14 cellular contexts compared by ENCODE assay signal in the genomic region with DNA sequence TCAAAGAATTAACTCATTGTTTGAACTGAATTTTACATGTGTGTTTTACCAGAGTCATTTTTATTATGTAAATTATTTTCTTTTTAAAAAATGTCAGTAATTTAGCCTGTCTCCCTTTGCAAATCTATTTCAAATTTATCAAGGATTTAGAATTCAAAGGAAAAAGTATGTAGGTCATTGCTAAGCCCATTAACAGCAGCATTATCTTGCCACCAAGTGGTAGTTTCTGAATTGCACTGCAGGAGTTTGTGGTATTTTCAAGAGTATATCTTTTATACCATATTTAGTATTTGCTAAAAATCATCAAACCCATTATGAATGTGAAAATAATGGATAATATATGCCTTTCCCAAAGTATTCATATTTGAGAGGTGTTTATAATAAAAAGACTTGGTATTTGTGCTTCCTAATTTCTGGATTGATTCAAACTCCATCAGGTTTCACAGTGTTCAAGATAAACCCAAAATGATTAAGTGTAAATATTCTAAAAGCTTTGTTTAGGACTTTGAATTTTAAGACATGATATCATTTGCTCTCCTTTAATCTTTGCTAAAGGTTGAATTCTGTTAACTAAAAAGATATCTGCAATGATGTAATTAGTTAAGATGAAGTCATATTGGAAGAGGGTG.
DNase-seq lines count a peak whose midpoint lies in the region; TF ChIP-seq lines count a peak whose summit lies in the region.
"Had no signal": no experiment of that assay in that cellular context is flagged by ENCODE, and none has a peak within 500 bp of the region (broad histone marks: within the 10 kb centered on the region; RNA-seq: fewer than 3 reads in every experiment).

No MANE protein-coding gene starts in this region.

- H3K27me3 Mint-ChIP-seq in CD14-positive monocyte (ENCODE audit: low read depth in 3 of 3): no peaks in the 10 kb centered on the region
- H3K27me3 Mint-ChIP-seq: stimulated activated naive CD8-positive, alpha-beta T cell treated with anti-CD3 and anti-CD28 coated beads, Interleukin-15, amount 100 ng/mL, for 72 hours had no signal

- no peak overlapping the region for H2AFZ ChIP-seq in OCI-LY3 (ENCODE audit: low read depth, low read length)

- H3K4me3 Mint-ChIP-seq in CD14-positive monocyte: no peak overlapping the region
- H3K4me3 Mint-ChIP-seq: stimulated activated naive CD8-positive, alpha-beta T cell treated with anti-CD3 and anti-CD28 coated beads, Interleukin-15, amount 100 ng/mL, for 72 hours had no signal

- H3K27me3 ChIP-seq in OCI-LY3 (ENCODE audit: low read depth, low read length) (no peaks in the 10 kb centered on the region), brain microvascular endothelial cell (replicated peaks) (no peaks in the 10 kb centered on the region)

- DNase-seq in DMS 273 (lab: John Stamatoyannopoulos, UW; ENCODE audit: unreplicated experiment) (peak; percentile 27), DMS 273 treated with DMSO at 0.1 percent for 48 hours (lab: John Stamatoyannopoulos, UW) (no peak), fibroblast of peridontal ligament (ENCODE audit: extremely low read depth) (peak; percentile 39), retinal pigment epithelial cell (ENCODE audit: low read depth) (peak; percentile 13), UCSD-AML1 (lab: John Stamatoyannopoulos, UW; ENCODE audit: unreplicated experiment) (no peak), CD14-positive monocyte (ENCODE audit: low spot score) (no peak), brain microvascular endothelial cell (no peak)
- DNase-seq: 8988T; activated CD4-positive, CD25-positive, alpha-beta regulatory T cell treated with anti-CD3 and anti-CD28 coated beads, Interleukin-2, amount 50 U/mL, for 72 hours; aorta; NCI-H526; retina; stimulated activated naive CD8-positive, alpha-beta T cell treated with anti-CD3 and anti-CD28 coated beads, Interleukin-15, amount 100 ng/mL, for 72 hours had no signal

- H3K4me1 ChIP-seq in OCI-LY3 (ENCODE audit: low read length): no peaks in the 10 kb centered on the region

- H3K27ac Mint-ChIP-seq in CD14-positive monocyte: no peak overlapping the region
- H3K27ac Mint-ChIP-seq: stimulated activated naive CD8-positive, alpha-beta T cell treated with anti-CD3 and anti-CD28 coated beads, Interleukin-15, amount 100 ng/mL, for 72 hours had no signal

- no peaks in the 10 kb centered on the region for H3K9me3 ChIP-seq in OCI-LY3 (ENCODE audit: insufficient read depth, low read length)

- H3K9ac ChIP-seq in OCI-LY3 (ENCODE audit: low read length): no peak overlapping the region

- H3K36me3 Mint-ChIP-seq in CD14-positive monocyte: no peaks in the 10 kb centered on the region

- no peaks in the 10 kb centered on the region for H4K20me1 ChIP-seq in OCI-LY3 (ENCODE audit: insufficient read depth, low read length)

- peaks cover 0 to 1% (median 0%) of the 10 kb centered on the region in 7 donors for H3K9me3 Mint-ChIP-seq in CD14-positive monocyte

- H3K79me2 ChIP-seq in OCI-LY3 (ENCODE audit: low read length): no peaks in the 10 kb centered on the region

- H3K36me3 ChIP-seq in OCI-LY3 (replicated peaks; ENCODE audit: low read depth, low read length) (no peaks in the 10 kb centered on the region), brain microvascular endothelial cell (replicated peaks) (no peaks in the 10 kb centered on the region)

- in situ Hi-C loops in brain microvascular endothelial cell (cut with HindIII; ENCODE audit: low pct_ligation_motif_present, low sequenced_read_pairs): no loop called here

- intact Hi-C loops in CD14-positive monocyte (cut with micrococcal nuclease): no loop called here

- H3K4me3 ChIP-seq in OCI-LY3 (ENCODE audit: low read length) (no peak overlapping the region), retinal pigment epithelial cell (ENCODE audit: low read length) (no peak overlapping the region), brain microvascular endothelial cell (ENCODE audit: low read depth, low read length) (no peak overlapping the region)

- H3K4me2 ChIP-seq in OCI-LY3 (ENCODE audit: low read length): no peak overlapping the region

- H3K4me1 Mint-ChIP-seq in CD14-positive monocyte: no peaks in the 10 kb centered on the region
- H3K4me1 Mint-ChIP-seq: stimulated activated naive CD8-positive, alpha-beta T cell treated with anti-CD3 and anti-CD28 coated beads, Interleukin-15, amount 100 ng/mL, for 72 hours had no signal

- peak; percentile 57 for TF ChIP-seq CTCF in OCI-LY3 (IDR thresholded peaks at IDR 0.05; ENCODE audit: low read depth, low read length)
- TF ChIP-seq CTCF in retinal pigment epithelial cell (conservative IDR thresholded peaks at IDR 0.05; ENCODE audit: low read depth, low read length): peak; percentile 68
- TF ChIP-seq CTCF in CD14-positive monocyte (IDR thresholded peaks at IDR 0.05): no peak
- TF ChIP-seq CTCF in brain microvascular endothelial cell (IDR thresholded peaks at IDR 0.05; ENCODE audit: low read depth, low read length, missing control alignments): no peak

- H3K27ac ChIP-seq in OCI-LY3 (ENCODE audit: low read length) (no peak overlapping the region), brain microvascular endothelial cell (no peak overlapping the region)

Comparison
In these comparisons a context has a peak if more than half of its experiments do, and no peak if none do; other contexts are left out.
1. DNase-seq: peak in DMS 273 (single experiment), fibroblast of peridontal ligament (single experiment) and retinal pigment epithelial cell (single experiment); none in DMS 273 treated with DMSO at 0.1 percent for 48 hours (single experiment), UCSD-AML1 (single experiment), CD14-positive monocyte (single experiment) and brain microvascular endothelial cell (single experiment).
2. CTCF ChIP-seq: peak in OCI-LY3 (single experiment) and retinal pigment epithelial cell (single experiment); none in CD14-positive monocyte (single experiment) and brain microvascular endothelial cell (single experiment).